Comparison of ENCODE assay signal across 8 cellular contexts in the genomic region with DNA sequence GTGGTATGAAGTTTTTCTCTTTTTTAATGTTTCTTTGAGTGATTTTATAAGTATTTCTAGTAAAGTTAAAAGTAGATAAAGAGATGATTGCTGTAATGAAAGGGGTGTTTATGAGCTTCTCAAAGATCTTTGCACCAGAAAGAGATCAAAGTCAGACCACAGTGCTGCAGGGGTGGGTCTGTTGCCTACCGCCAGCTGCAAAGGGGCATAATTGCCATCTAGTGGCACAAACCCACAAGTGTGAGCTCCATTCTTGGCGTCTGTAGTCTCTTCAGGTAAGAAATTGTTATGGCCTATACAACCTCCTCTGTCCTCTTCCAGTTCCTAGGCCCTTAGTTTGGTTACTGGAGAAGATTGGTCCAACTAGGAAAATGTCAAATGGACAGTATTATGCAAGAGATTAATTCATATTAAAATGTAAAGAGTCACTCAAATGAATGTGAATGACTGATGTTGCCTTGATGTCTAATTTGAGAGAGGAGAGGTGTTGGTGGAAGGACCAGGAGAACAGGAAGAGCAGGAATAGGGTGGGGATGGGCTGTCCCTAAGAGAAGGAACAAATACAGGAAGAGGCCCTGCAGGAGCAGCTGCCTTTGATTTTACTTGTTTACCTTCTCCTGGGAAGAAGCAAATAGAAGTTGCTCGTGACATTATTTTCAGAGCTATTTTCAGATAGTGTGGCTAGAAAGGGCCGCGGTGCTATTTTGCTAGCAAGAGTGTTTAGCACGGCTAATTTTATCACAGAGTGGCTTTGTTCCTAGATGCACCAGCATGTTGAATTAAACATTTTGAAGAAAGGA. TPM values are rescaled to one million over a fixed set of nuclear protein-coding genes. Genes with fewer than 3 reads are reported as not detected.
DNase-seq lines count a peak whose midpoint lies in the region; ATAC-seq and TF ChIP-seq lines count a peak whose summit lies in the region.

No MANE protein-coding gene starts in this region.

- ATAC-seq in activated B cell treated with CpG ODN at 0.5 μM for 24 hours (ENCODE audit: low read depth) = peak; percentile 56
- no peak for ATAC-seq in GM18861 (IDR thresholded peaks at IDR 0.05; ENCODE audit: unreplicated experiment)
- ATAC-seq in sciatic nerve = no peak

- no peak overlapping the region for H3K27ac Mint-ChIP-seq in activated B cell treated with CpG ODN at 0.5 μM for 24 hours

- no peak for TF ChIP-seq POLR2A in esophagus squamous epithelium (IDR thresholded peaks at IDR 0.05)

- 36 to 53% methylated on average over 6 of the region's 6 CpGs for WGBS in esophagus squamous epithelium, 2 donors

- no peaks in the 10 kb centered on the region for H3K27me3 Mint-ChIP-seq in activated B cell treated with CpG ODN at 0.5 μM for 24 hours

- TF ChIP-seq CTCF in GM10248 (IDR thresholded peaks at IDR 0.05; ENCODE audit: control extremely low read depth, extremely low read depth, low read depth, missing control alignments) = peak; percentile 31
- TF ChIP-seq CTCF in activated B cell treated with CpG ODN at 0.5 μM for 24 hours (IDR thresholded peaks at IDR 0.05) = no peak
- peak in 2 of 6 experiments; percentile 11 to 27 for TF ChIP-seq CTCF in esophagus squamous epithelium (IDR thresholded peaks at IDR 0.05)

- no peak overlapping the region for H3K4me3 Mint-ChIP-seq in activated B cell treated with CpG ODN at 0.5 μM for 24 hours

- H3K36me3 ChIP-seq in esophagus squamous epithelium (no peaks in the 10 kb centered on the region), MG63 (no peaks in the 10 kb centered on the region)

- H3K36me3 Mint-ChIP-seq in activated B cell treated with CpG ODN at 0.5 μM for 24 hours (ENCODE audit: low read depth) = no peaks in the 10 kb centered on the region

- CTCF ChIA-PET in GM10248 (lab: Yijun Ruan, JAX) = interaction anchor here (0.9 to 1.5 kb wide), 7 partner anchors 11 to 1263 kb away, joined by 3 to 4 read pairs (median 3); no protein-coding TSS in a partner anchor
- CTCF ChIA-PET in activated B cell treated with CpG ODN at 0.5 μM for 24 hours (lab: Charles Lee) = interaction anchor here (0.6 to 4.3 kb wide), 19 partner anchors 17 to 1265 kb away, joined by 3 to 117 read pairs (median 3); no protein-coding TSS in a partner anchor

- intact Hi-C loops in activated B cell treated with CpG ODN at 0.5 μM for 24 hours (cut with micrococcal nuclease) (loop anchor here (1.0 to 2.0 kb wide), 3 partner anchors 255 to 1266 kb away; no protein-coding TSS in a partner anchor), esophagus squamous epithelium (cut with DNase I) (no loop called here), sciatic nerve (cut with DNase I) (no loop called here)

- peaks cover 0 to 13% (median 0%) of the 10 kb centered on the region in 4 donors for H3K27me3 ChIP-seq in esophagus squamous epithelium
- H3K27me3 ChIP-seq in MG63 = no peaks in the 10 kb centered on the region

- DNase-seq in GM10248 (ENCODE audit: extremely low spot score) = peak; percentile 27
- DNase-seq in KG1 (lab: John Stamatoyannopoulos, UW) = peak; percentile 22
- no peak for DNase-seq in activated B cell treated with CpG ODN at 0.5 μM for 24 hours
- no peak for DNase-seq in esophagus squamous epithelium (lab: John Stamatoyannopoulos, UW)
- DNase-seq in stimulated activated CD4-positive, alpha-beta T cell treated with anti-CD3 and anti-CD28 coated beads, Interleukin-4, amount 100 ng/mL, for 4 hours = peak; percentile 15 to 46
- no peak for DNase-seq in MG63
- DNase-seq in sciatic nerve (ENCODE audit: low spot score) = no peak

- H3K27ac ChIP-seq in esophagus squamous epithelium = peak overlapping the region; percentile 28 to 78 (median 66)

- H3K4me1 ChIP-seq in esophagus squamous epithelium = peaks cover 10 to 38% (median 24%) of the 10 kb centered on the region in 3 donors

- H3K9me3 ChIP-seq in esophagus squamous epithelium = no peaks in the 10 kb centered on the region
- H3K9me3 ChIP-seq in MG63 = no peaks in the 10 kb centered on the region

- no peaks in the 10 kb centered on the region for H3K4me1 Mint-ChIP-seq in activated B cell treated with CpG ODN at 0.5 μM for 24 hours

- POLR2A ChIA-PET in GM10248 (lab: Yijun Ruan, JAX) = no interaction called here
- POLR2A ChIA-PET in activated B cell treated with CpG ODN at 0.5 μM for 24 hours (lab: Charles Lee) = interaction anchor here (0.6 to 1.0 kb wide), 2 partner anchors 53 to 254 kb away, joined by 3 to 4 read pairs; a partner anchor contains a TSS

- H3K4me3 ChIP-seq in esophagus squamous epithelium (no peak overlapping the region), MG63 (no peak overlapping the region)

- H3K9me3 Mint-ChIP-seq in activated B cell treated with CpG ODN at 0.5 μM for 24 hours = no peaks in the 10 kb centered on the region

RNA-seq across cellular contexts. Expression of a gene that starts 53.0 kb away (rescaled TPM):
- total RNA-seq in activated B cell treated with CpG ODN at 0.5 μM for 24 hours (30.8 and 35.4 TPM in 2 replicates), esophagus squamous epithelium (10 to 100 TPM; 24.1 to 38.9 (median 34.5) TPM), sciatic nerve (33.6 TPM)
- total RNA-seq in MG63 (2014; rRNA removed; shearing (Covaris generic); ENCODE audit: low replicate concordance) = 22.2 and 35.2 TPM in 2 replicates

Comparison
In these comparisons a context has a peak if more than half of its experiments do, and no peak if none do; other contexts are left out.
1. DNase-seq: peak in GM10248 (single experiment), KG1 (single experiment) and stimulated activated CD4-positive, alpha-beta T cell treated with anti-CD3 and anti-CD28 coated beads, Interleukin-4, amount 100 ng/mL, for 4 hours (2 of 2); none in activated B cell treated with CpG ODN at 0.5 μM for 24 hours (single experiment), esophagus squamous epithelium (single experiment), MG63 (single experiment) and sciatic nerve (single experiment).